Comparison of ENCODE assay signal across 8 cellular contexts in the genomic region with DNA sequence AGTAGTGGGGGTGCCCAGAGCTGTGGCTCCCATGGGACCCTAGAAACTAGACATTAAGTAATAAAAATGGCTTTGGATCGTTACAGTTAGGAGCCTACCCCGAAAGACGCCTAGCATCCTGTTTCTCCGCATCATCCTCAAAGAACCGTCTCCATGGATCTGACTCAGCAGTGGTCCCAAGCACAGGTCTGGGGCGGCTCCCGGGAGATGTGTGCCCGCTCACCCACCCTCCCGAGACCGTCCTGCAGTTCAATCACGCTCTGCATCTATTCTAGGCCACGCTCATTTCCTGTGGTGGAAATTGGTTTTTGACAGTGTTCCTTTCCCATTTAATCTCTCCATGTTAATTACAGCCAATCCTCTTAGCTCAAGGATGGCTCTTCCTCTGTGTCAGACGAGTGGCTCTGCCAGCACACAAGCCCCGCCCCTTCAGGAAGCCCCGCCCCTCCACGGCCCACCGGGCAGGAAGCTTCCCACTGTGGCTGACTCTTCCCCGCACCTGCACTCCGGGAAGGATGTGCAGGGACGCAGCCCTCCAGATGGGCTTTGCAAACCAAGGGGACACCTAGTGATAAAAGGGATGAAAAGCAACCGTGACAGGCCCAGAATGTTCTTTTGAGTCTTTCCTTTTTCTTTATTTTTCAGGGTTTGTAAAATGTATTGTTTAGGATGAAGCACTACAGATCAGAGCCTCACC. TPM values are rescaled to one million over a fixed set of nuclear protein-coding genes. Genes with fewer than 3 reads are reported as not detected.
DNase-seq lines count a peak whose midpoint lies in the region; ATAC-seq and TF ChIP-seq lines count a peak whose summit lies in the region.

No MANE protein-coding gene starts in this region.

- ATAC-seq in HG02759 (IDR thresholded peaks at IDR 0.05; ENCODE audit: unreplicated experiment) (peak; percentile 80), memory B cell (ENCODE audit: low read depth) (peak; percentile 72)

- no peak overlapping the region for H3K27ac Mint-ChIP-seq in memory B cell

- DNase-seq in DMS 273 (lab: John Stamatoyannopoulos, UW; ENCODE audit: unreplicated experiment): peak; percentile 54
- no peak for DNase-seq in DMS 273 treated with DMSO at 0.1 percent for 48 hours (lab: John Stamatoyannopoulos, UW)
- DNase-seq in NCI-H146 treated with DMSO at 0.1 percent for 48 hours (lab: John Stamatoyannopoulos, UW; ENCODE audit: unreplicated experiment): peak; percentile 31
- DNase-seq in cerebellum (ENCODE audit: low spot score): peak; percentile 30
- peak in 1 of 2 donors; percentile 28 for DNase-seq in memory B cell (ENCODE audit: low spot score in 2 of 2)
- peak; percentile 80 for DNase-seq in stimulated activated CD8-positive, alpha-beta memory T cell treated with anti-CD3 and anti-CD28 coated beads, Interleukin-4, amount 100 ng/mL, for 48 hours

- H3K4me3 ChIP-seq in WI38 (ENCODE audit: low read depth, low read length): no peak overlapping the region

- H3K4me3 Mint-ChIP-seq in memory B cell: no peak overlapping the region

- H3K4me1 Mint-ChIP-seq in memory B cell: no peaks in the 10 kb centered on the region

- H3K36me3 Mint-ChIP-seq in memory B cell: peaks cover 2% of the 10 kb centered on the region

- 0 out of 2 replicates have a peak, but pooled peaks have one; percentile 22 for TF ChIP-seq CTCF in WI38 (IDR thresholded peaks at IDR 0.05; ENCODE audit: low read depth, low read length)

- no peaks in the 10 kb centered on the region for H3K9me3 Mint-ChIP-seq in memory B cell

- H3K27me3 Mint-ChIP-seq in memory B cell: peaks cover 3% of the 10 kb centered on the region

RNA-seq across cellular contexts. Expression of a gene that starts 34.5 kb away (rescaled TPM):
- total RNA-seq in cerebellum: not detected
